9 cellular contexts compared by ENCODE assay signal in the genomic region with DNA sequence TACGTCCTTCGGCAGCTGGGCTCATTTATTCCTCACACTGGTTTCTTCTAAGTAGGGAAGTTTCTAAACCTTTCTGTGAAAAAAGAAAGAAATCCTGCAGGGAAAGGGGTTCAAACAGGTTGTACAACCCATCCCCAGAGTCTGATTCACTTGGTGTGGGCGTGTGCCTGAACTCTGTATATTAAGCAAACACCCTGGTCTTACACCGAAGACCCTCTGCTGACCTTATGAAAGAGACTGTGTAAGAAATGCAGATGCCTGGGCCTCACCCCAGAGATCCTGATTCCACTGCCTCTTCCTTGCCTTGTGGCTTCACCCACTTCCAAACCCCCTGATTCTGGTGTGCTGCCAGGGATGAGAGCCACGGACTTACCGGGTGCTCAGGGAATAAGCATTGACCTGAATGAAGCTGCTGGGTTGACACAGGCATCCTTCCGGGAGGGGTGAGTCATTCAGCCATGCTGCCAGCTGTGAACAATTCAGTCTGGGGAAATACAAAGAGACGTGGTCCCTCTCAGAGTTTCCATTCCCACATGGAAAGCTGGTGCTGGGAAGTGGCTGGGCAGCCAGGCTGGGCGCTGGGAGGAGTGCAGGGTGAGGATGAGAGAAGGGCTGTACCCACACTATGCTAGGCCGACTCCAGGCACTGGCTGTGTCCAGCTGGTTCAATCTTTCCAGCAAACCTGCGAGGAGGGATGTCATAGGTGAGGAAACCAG. TPM values are rescaled to one million over a fixed set of nuclear protein-coding genes. Genes with fewer than 3 reads are reported as not detected.
DNase-seq lines count a peak whose midpoint lies in the region; ATAC-seq, FAIRE-seq and TF ChIP-seq lines count a peak whose summit lies in the region.
"Had no signal": no experiment of that assay in that cellular context is flagged by ENCODE, and none has a peak within 500 bp of the region (broad histone marks: within the 10 kb centered on the region; RNA-seq: fewer than 3 reads in every experiment).

No MANE protein-coding gene starts in this region.

- peak; percentile 16 for TF ChIP-seq EP300 in transverse colon (IDR thresholded peaks at IDR 0.05; ENCODE audit: low read depth)

- FAIRE-seq in astrocyte (lab: Jason Lieb, UNC), result peak; percentile 55

- no peaks in the 10 kb centered on the region for H3K36me3 Mint-ChIP-seq in astrocyte (ENCODE audit: low read depth, unreplicated experiment)
- H3K36me3 Mint-ChIP-seq: T-cell had no signal

- peak overlapping the region; percentile 99 for H3K27ac Mint-ChIP-seq in astrocyte (ENCODE audit: unreplicated experiment)
- H3K27ac Mint-ChIP-seq: T-cell had no signal

- 52 to 71% methylated on average over 4 to 11 of the region's 11 CpGs for WGBS in transverse colon (ENCODE audit: low coverage in 1 of 2), 2 donors

- H4K20me1 ChIP-seq in astrocyte (ENCODE audit: insufficient read depth, low read length), result no peaks in the 10 kb centered on the region

- H3K4me1 Mint-ChIP-seq in astrocyte (ENCODE audit: low read depth, unreplicated experiment), result peaks cover 32% of the 10 kb centered on the region

- H3K4me3 ChIP-seq in astrocyte (ENCODE audit: insufficient read depth, low read depth, low read length), result peak overlapping the region; percentile 9
- H3K4me3 ChIP-seq in transverse colon, result no peak overlapping the region

- TF ChIP-seq CTCF in astrocyte (IDR thresholded peaks at IDR 0.05; ENCODE audit: insufficient read depth, low read depth, low read length) (no peak), transverse colon (IDR thresholded peaks at IDR 0.05) (no peak)

- no peak overlapping the region for H2AFZ ChIP-seq in astrocyte (ENCODE audit: low read depth, low read length)

- intact Hi-C loops in transverse colon (cut with DNase I; ENCODE audit: low total_unique reads), result no loop called here

- H3K27ac ChIP-seq in astrocyte (ENCODE audit: low read depth, low read length), result peak overlapping the region; percentile 68
- peak overlapping the region in 1 of 4 donors; percentile 61 for H3K27ac ChIP-seq in transverse colon

- H3K9me3 ChIP-seq in astrocyte (ENCODE audit: insufficient read depth, low read depth, low read length) (no peaks in the 10 kb centered on the region), transverse colon (no peaks in the 10 kb centered on the region)

- no peaks in the 10 kb centered on the region for H3K79me2 ChIP-seq in astrocyte (ENCODE audit: insufficient read depth, low read length)

- DNase-seq in NCI-H345 (lab: John Stamatoyannopoulos, UW) (peak; percentile 51), NCI-H345 treated with DMSO at 0.1 percent for 48 hours (lab: John Stamatoyannopoulos, UW; ENCODE audit: unreplicated experiment) (no peak), astrocyte (ENCODE audit: low read depth) (peak; percentile 97), iris pigment epithelial cell (ENCODE audit: low read depth) (peak; percentile 95), transverse colon (peak; percentile 51), NCI-H2081 treated with DMSO at 0.1 percent for 48 hours (lab: John Stamatoyannopoulos, UW) (no peak)
- no peak for DNase-seq in stimulated activated CD4-positive, alpha-beta T cell treated with anti-CD3 and anti-CD28 coated beads, Interleukin-12 subunit alpha, Interleukin-12 subunit beta, amount 100 ng/mL, for 4 hours
- DNase-seq: T-cell had no signal

- peaks cover 22% of the 10 kb centered on the region for H3K4me1 ChIP-seq in astrocyte (ENCODE audit: insufficient read depth, low read length)
- peaks cover 0 to 23% (median 11%) of the 10 kb centered on the region in 4 donors for H3K4me1 ChIP-seq in transverse colon

- TF ChIP-seq POLR2A in transverse colon (IDR thresholded peaks at IDR 0.05), result no peak

- H3K9ac ChIP-seq in astrocyte (ENCODE audit: low read length), result peak overlapping the region; percentile 59

- H3K36me3 ChIP-seq in astrocyte (ENCODE audit: insufficient read depth, low read length), result no peaks in the 10 kb centered on the region
- no peaks in the 10 kb centered on the region for H3K36me3 ChIP-seq in transverse colon

- peak overlapping the region; percentile 73 for H3K4me2 ChIP-seq in astrocyte (ENCODE audit: low read length)

- H3K27me3 ChIP-seq in astrocyte (ENCODE audit: insufficient read depth, low read length) (no peaks in the 10 kb centered on the region), transverse colon (no peaks in the 10 kb centered on the region)

- H3K4me3 Mint-ChIP-seq in astrocyte (ENCODE audit: unreplicated experiment), result peak overlapping the region; percentile 62
- H3K4me3 Mint-ChIP-seq: T-cell had no signal

- H3K27me3 Mint-ChIP-seq in astrocyte (ENCODE audit: low read depth, unreplicated experiment), result no peaks in the 10 kb centered on the region

- H3K9me3 Mint-ChIP-seq in astrocyte (ENCODE audit: unreplicated experiment), result peaks cover 5% of the 10 kb centered on the region
- H3K9me3 Mint-ChIP-seq: T-cell had no signal

- no peak for ATAC-seq in GM18909 (IDR thresholded peaks at IDR 0.05; ENCODE audit: poor library complexity, unreplicated experiment)
- ATAC-seq: T-cell had no signal

- in situ Hi-C loops in transverse colon (cut with MboI; ENCODE audit: low pct_ligation_motif_present in 1 of 4, low pct_unique_long_range_greater_than_20kb in 1 of 4, low sequenced_read_pairs in 3 of 4), result no loop called here

RNA-seq across cellular contexts. Expression of gene ACTN1, which starts 26.5 kb away (rescaled TPM):
- total RNA-seq in astrocyte (1,163 and 1,186 TPM in 2 replicates), transverse colon (100 to 1,000 TPM; 127 to 403 (median 197) TPM)

Comparison
In these comparisons a context has a peak if more than half of its experiments do, and no peak if none do; other contexts are left out.
1. DNase-seq: peak in NCI-H345 (single experiment), astrocyte (single experiment), iris pigment epithelial cell (single experiment) and transverse colon (single experiment); none in NCI-H345 treated with DMSO at 0.1 percent for 48 hours (single experiment), stimulated activated CD4-positive, alpha-beta T cell treated with anti-CD3 and anti-CD28 coated beads, Interleukin-12 subunit alpha, Interleukin-12 subunit beta, amount 100 ng/mL, for 4 hours (single experiment) and NCI-H2081 treated with DMSO at 0.1 percent for 48 hours (single experiment).